Comparison of ENCODE assay signal across 1 cellular context in genomic region chr7:74288034-74288881, GRCh38.
TF ChIP-seq lines count a peak whose summit lies in the region.

No MANE protein-coding gene starts in this region.

TF ChIP-seq in IMR-90, 13 proteins besides CTCF, POLR2A, EP300 and RAD21 (continued from another document):
- no peak for TF ChIP-seq MAZ (IDR thresholded peaks at IDR 0.05; ENCODE audit: borderline replicate concordance, low read depth, low read length)
- no peak for TF ChIP-seq RFX5 (IDR thresholded peaks at IDR 0.05; ENCODE audit: low read depth, low read length)
TF ChIP-seq in IMR-90: peak in this region for 0.
